22 cellular contexts compared by ENCODE assay signal in the genomic region with DNA sequence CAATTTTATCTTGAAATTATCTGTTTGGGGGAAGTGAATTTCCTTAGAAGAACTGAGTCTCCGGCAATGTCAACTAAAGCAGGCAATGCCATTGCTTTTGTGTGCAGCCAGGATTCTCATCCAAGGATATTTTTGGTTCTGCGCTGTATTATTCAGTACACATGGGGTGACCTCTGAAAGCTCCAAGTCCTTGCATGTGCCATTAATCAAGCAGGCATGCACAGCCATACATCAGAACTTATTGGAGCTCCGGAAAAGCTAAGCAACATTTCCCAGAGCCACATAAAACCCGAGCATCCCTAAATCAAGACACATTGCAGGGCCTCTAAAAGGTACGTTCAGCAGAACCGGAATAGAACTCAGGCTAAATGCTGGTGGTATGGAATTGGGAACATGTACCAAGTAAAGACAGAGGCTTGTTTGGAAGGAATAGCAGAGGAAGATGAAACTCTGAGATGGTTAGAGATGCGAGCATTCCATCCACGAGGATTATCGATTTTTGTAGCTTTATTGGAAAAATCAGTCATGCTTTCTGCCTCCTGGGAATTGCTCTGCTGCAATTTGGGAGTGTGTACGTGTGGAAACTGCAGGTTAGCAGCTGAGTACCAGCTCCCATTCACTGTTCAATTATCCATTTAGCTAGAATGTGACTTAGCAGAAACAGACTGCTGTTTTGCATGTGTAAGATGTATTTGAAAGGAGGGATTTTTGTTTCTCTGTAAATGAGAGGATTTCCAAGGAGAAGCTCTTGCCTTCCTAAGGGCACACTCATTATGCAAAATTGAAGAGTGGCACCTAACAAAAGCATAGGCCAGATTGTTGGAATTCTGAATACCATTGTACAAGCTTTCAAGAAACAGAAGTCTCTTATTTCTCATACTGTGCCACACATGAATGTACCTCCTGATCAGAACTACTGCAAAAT.
"Had no signal": no experiment of that assay in that cellular context is flagged by ENCODE, and none has a peak within 500 bp of the region (broad histone marks: within the 10 kb centered on the region; RNA-seq: fewer than 3 reads in every experiment).

No MANE protein-coding gene starts in this region.

- H3K27me3 ChIP-seq: gastroesophageal sphincter, sigmoid colon, tibial nerve had no signal

- H3K36me3 Mint-ChIP-seq: activated CD8-positive, alpha-beta memory T cell treated with anti-CD3 and anti-CD28 coated beads, Interleukin-2, amount 10 ng/mL, durations not matched to agents 7 days and 5 days; activated naive CD4-positive, alpha-beta T cell treated with anti-CD3 and anti-CD28 coated beads, Interleukin-2, amount 50 U/mL, for 72 hours; mesothelial cell of epicardium; naive B cell; stimulated activated effector memory CD8-positive, alpha-beta T cell treated with anti-CD3 and anti-CD28 coated beads, Interleukin-12 subunit alpha, Interleukin-12 subunit beta, amount 100 ng/mL, for 72 hours had no signal

- H3K4me3 Mint-ChIP-seq: activated CD4-positive, alpha-beta T cell treated with anti-CD3 and anti-CD28 coated beads for 36 hours; activated CD8-positive, alpha-beta memory T cell treated with anti-CD3 and anti-CD28 coated beads, Interleukin-2, amount 10 ng/mL, durations not matched to agents 7 days and 5 days; activated CD8-positive, alpha-beta T cell treated with anti-CD3 and anti-CD28 coated beads, Interleukin-2, amount 10 ng/mL, durations not matched to agents 7 days and 5 days; mesothelial cell of epicardium; naive B cell; stimulated activated effector memory CD8-positive, alpha-beta T cell treated with anti-CD3 and anti-CD28 coated beads, Interleukin-12 subunit alpha, Interleukin-12 subunit beta, amount 100 ng/mL, for 72 hours; stimulated activated naive CD8-positive, alpha-beta T cell treated with anti-CD3 and anti-CD28 coated beads, Interleukin-15, Interleukin-2, amounts not matched to agents 100 ng/mL and 50 ng/mL, for 24 hours; T-helper 2 cell treated with Interferon-gamma antibody and Interleukin-4, amounts not matched to agents 5 μg/mL and 100 μg/mL, for 36 hours had no signal

- H3K36me3 ChIP-seq: gastroesophageal sphincter, sigmoid colon, tibial nerve had no signal

- H3K9me3 ChIP-seq: gastroesophageal sphincter, sigmoid colon, tibial nerve had no signal

- H3K4me3 ChIP-seq: gastroesophageal sphincter, sigmoid colon, tibial nerve had no signal

- H3K27me3 Mint-ChIP-seq: activated CD8-positive, alpha-beta memory T cell treated with anti-CD3 and anti-CD28 coated beads, Interleukin-2, amount 10 ng/mL, durations not matched to agents 7 days and 5 days; stimulated activated naive CD8-positive, alpha-beta T cell treated with anti-CD3 and anti-CD28 coated beads, Interleukin-15, Interleukin-2, amounts not matched to agents 100 ng/mL and 50 ng/mL, for 24 hours had no signal

- ATAC-seq: activated CD4-positive, alpha-beta T cell treated with anti-CD3 and anti-CD28 coated beads for 36 hours; activated CD8-positive, alpha-beta memory T cell treated with anti-CD3 and anti-CD28 coated beads, Interleukin-2, amount 10 ng/mL, durations not matched to agents 7 days and 5 days; activated CD8-positive, alpha-beta T cell treated with anti-CD3 and anti-CD28 coated beads, Interleukin-2, amount 10 ng/mL, durations not matched to agents 7 days and 5 days; activated naive CD4-positive, alpha-beta T cell treated with anti-CD3 and anti-CD28 coated beads, Interleukin-2, amount 50 U/mL, for 72 hours; gastroesophageal sphincter; stimulated activated effector memory CD8-positive, alpha-beta T cell treated with anti-CD3 and anti-CD28 coated beads, Interleukin-12 subunit alpha, Interleukin-12 subunit beta, amount 100 ng/mL, for 72 hours had no signal

- H3K4me1 ChIP-seq: gastroesophageal sphincter, tibial nerve had no signal

- DNase-seq: activated CD4-positive, alpha-beta T cell treated with anti-CD3 and anti-CD28 coated beads for 36 hours; activated CD4-positive, CD25-positive, alpha-beta regulatory T cell; activated CD8-positive, alpha-beta memory T cell treated with anti-CD3 and anti-CD28 coated beads, Interleukin-2, amount 10 ng/mL, durations not matched to agents 7 days and 5 days; activated CD8-positive, alpha-beta T cell treated with anti-CD3 and anti-CD28 coated beads, Interleukin-2, amount 10 ng/mL, durations not matched to agents 7 days and 5 days; activated naive CD4-positive, alpha-beta T cell; activated T-cell treated with anti-CD3 and anti-CD28 coated beads, Interleukin-2, amount 50 U/mL, for 48 hours; effector CD8-positive, alpha-beta T cell; head of caudate nucleus; kidney glomerular epithelial cell; mammary epithelial cell; naive B cell; sigmoid colon; small intestine; stimulated activated CD4-positive, alpha-beta T cell treated with anti-CD3 and anti-CD28 coated beads, Interleukin-4, amount 100 ng/mL, for 24 hours; T-helper 1 cell had no signal

- H3K27ac ChIP-seq: gastroesophageal sphincter, tibial nerve had no signal

- H3K4me1 Mint-ChIP-seq: activated CD4-positive, alpha-beta T cell treated with anti-CD3 and anti-CD28 coated beads for 36 hours; activated CD8-positive, alpha-beta memory T cell treated with anti-CD3 and anti-CD28 coated beads, Interleukin-2, amount 10 ng/mL, durations not matched to agents 7 days and 5 days; naive B cell; stimulated activated effector memory CD8-positive, alpha-beta T cell treated with anti-CD3 and anti-CD28 coated beads, Interleukin-12 subunit alpha, Interleukin-12 subunit beta, amount 100 ng/mL, for 72 hours had no signal

- H3K27ac Mint-ChIP-seq: activated CD4-positive, alpha-beta T cell treated with anti-CD3 and anti-CD28 coated beads for 36 hours; activated CD8-positive, alpha-beta memory T cell treated with anti-CD3 and anti-CD28 coated beads, Interleukin-2, amount 10 ng/mL, durations not matched to agents 7 days and 5 days; activated CD8-positive, alpha-beta T cell treated with anti-CD3 and anti-CD28 coated beads, Interleukin-2, amount 10 ng/mL, durations not matched to agents 7 days and 5 days; activated naive CD4-positive, alpha-beta T cell treated with anti-CD3 and anti-CD28 coated beads, Interleukin-2, amount 50 U/mL, for 72 hours; mesothelial cell of epicardium; naive B cell; stimulated activated effector memory CD8-positive, alpha-beta T cell treated with anti-CD3 and anti-CD28 coated beads, Interleukin-12 subunit alpha, Interleukin-12 subunit beta, amount 100 ng/mL, for 72 hours; stimulated activated naive CD8-positive, alpha-beta T cell treated with anti-CD3 and anti-CD28 coated beads, Interleukin-15, Interleukin-2, amounts not matched to agents 100 ng/mL and 50 ng/mL, for 24 hours; T-helper 2 cell treated with Interferon-gamma antibody and Interleukin-4, amounts not matched to agents 5 μg/mL and 100 μg/mL, for 36 hours had no signal

- H3K9me3 Mint-ChIP-seq: activated naive CD4-positive, alpha-beta T cell treated with anti-CD3 and anti-CD28 coated beads, Interleukin-2, amount 50 U/mL, for 72 hours; mesothelial cell of epicardium; stimulated activated effector memory CD8-positive, alpha-beta T cell treated with anti-CD3 and anti-CD28 coated beads, Interleukin-12 subunit alpha, Interleukin-12 subunit beta, amount 100 ng/mL, for 72 hours; stimulated activated naive CD8-positive, alpha-beta T cell treated with anti-CD3 and anti-CD28 coated beads, Interleukin-15, Interleukin-2, amounts not matched to agents 100 ng/mL and 50 ng/mL, for 24 hours; T-helper 2 cell treated with Interferon-gamma antibody and Interleukin-4, amounts not matched to agents 5 μg/mL and 100 μg/mL, for 36 hours had no signal
